Comparison of ENCODE assay signal across 17 cellular contexts in the genomic region with DNA sequence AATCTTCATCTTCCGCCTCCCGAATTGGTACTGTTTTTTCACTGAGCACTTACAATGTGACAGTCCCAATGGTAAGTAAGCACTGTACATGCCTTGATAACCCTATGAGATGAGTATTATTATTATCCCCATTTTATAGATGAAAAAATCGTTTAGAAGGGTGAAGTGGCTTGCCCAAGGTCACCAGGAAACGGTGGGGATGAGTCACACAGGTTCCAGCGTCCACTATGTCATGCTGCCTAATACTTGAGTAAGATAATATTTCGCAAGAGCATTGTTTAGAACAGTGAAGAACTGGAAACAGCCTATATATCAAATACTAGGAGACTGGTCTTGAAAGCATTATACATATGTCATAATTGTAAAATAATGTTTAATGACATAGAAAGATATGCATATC. TPM values are rescaled to one million over a fixed set of nuclear protein-coding genes. Genes with fewer than 3 reads are reported as not detected.
A peak's percentile ranks its signal among the peaks of the same experiment; 100 is the strongest.
DNase-seq lines count a peak whose midpoint lies in the region; ATAC-seq and TF ChIP-seq lines count a peak whose summit lies in the region.
"Had no signal": no experiment of that assay in that cellular context is flagged by ENCODE, and none has a peak within 500 bp of the region (broad histone marks: within the 10 kb centered on the region; RNA-seq: fewer than 3 reads in every experiment).

No MANE protein-coding gene starts in this region.

- H3K36me3 Mint-ChIP-seq in activated CD4-positive, alpha-beta memory T cell treated with anti-CD3 and anti-CD28 coated beads for 36 hours, result no peaks in the 10 kb centered on the region

- ATAC-seq in IMR-90 (ENCODE audit: low read depth) (peak; percentile 7; the same call in 1 of the 2 replicates), omental fat pad (ENCODE audit: low FRiP score) (no peak), GM21786 (IDR thresholded peaks at IDR 0.05; ENCODE audit: unreplicated experiment) (no peak)
- ATAC-seq: GM12878 had no signal

- no peaks in the 10 kb centered on the region for H3K79me1 ChIP-seq in IMR-90 (ENCODE audit: low read depth in 1 of 2, low read length in 2 of 2)

- H3K9me3 ChIP-seq in IMR-90 (ENCODE audit: control insufficient read depth, insufficient read depth, low read length), result no peaks in the 10 kb centered on the region
- H3K9me3 ChIP-seq: transverse colon had no signal

- H3K4me3 ChIP-seq in AG09309 (ENCODE audit: control insufficient read depth, low read depth, low read length) (no peak overlapping the region), IMR-90 (ENCODE audit: insufficient read depth, low read depth, low read length) (no peak overlapping the region), fibroblast of pulmonary artery (replicated peaks; ENCODE audit: low read depth, low read length) (no peak overlapping the region)
- H3K4me3 ChIP-seq: GM12878, transverse colon had no signal

- H3K4me1 ChIP-seq in IMR-90 (ENCODE audit: control insufficient read depth, insufficient read depth, low read length), result peaks cover 2% of the 10 kb centered on the region; the same call in 1 of the 2 replicates

- no peak overlapping the region for H3K4ac ChIP-seq in IMR-90 (ENCODE audit: low read depth, low read length)

- DNase-seq in AG09309 (ENCODE audit: low read depth) (peak; percentile 24), IMR-90 (peak; percentile 74), SKM-1 treated with dmso at 0.1 percent for 144 hours (lab: John Stamatoyannopoulos, UW; ENCODE audit: unreplicated experiment) (peak; percentile 77), fibroblast of pulmonary artery (ENCODE audit: low read depth) (peak; percentile 89), omental fat pad (ENCODE audit: low spot score) (no peak), posterior cingulate gyrus (no peak)
- no peak for DNase-seq in activated CD4-positive, alpha-beta memory T cell treated with anti-CD3 and anti-CD28 coated beads for 36 hours
- DNase-seq: ACHN; activated CD4-positive, alpha-beta T cell treated with anti-CD3 and anti-CD28 coated beads for 1 hour; effector memory CD4-positive, alpha-beta T cell; NCI-H1105; NCI-H510A; transverse colon had no signal

- H2AFZ ChIP-seq in IMR-90 (replicated peaks; ENCODE audit: low read length, poor library complexity), result no peak overlapping the region

- H3K56ac ChIP-seq in IMR-90 (ENCODE audit: extremely low read depth, insufficient read depth, low read length), result no peak overlapping the region

- no peaks in the 10 kb centered on the region for H3K4me1 Mint-ChIP-seq in activated CD4-positive, alpha-beta memory T cell treated with anti-CD3 and anti-CD28 coated beads for 36 hours (ENCODE audit: low read depth)

- no peak overlapping the region for H3K4me2 ChIP-seq in IMR-90 (ENCODE audit: low read depth, low read length)

- H4K5ac ChIP-seq in IMR-90 (ENCODE audit: low read depth, low read length), result no peak overlapping the region

- H4K20me1 ChIP-seq in IMR-90 (ENCODE audit: insufficient read depth, low read length), result peaks cover 3% of the 10 kb centered on the region; the same call in 1 of the 2 replicates

- in situ Hi-C loops in IMR-90 (cut with MboI; ENCODE audit: low sequenced_read_pairs), result loop anchor here (5.0 to 25.0 kb wide), 2 partner anchors 142 to 347 kb away; no protein-coding TSS in a partner anchor

- BruUV-seq in IMR-90 (replicated peaks; lab: Mats Ljungman, UMichigan), result no TSS peak

- no peak overlapping the region for H4K91ac ChIP-seq in IMR-90 (ENCODE audit: insufficient read depth, low read depth, low read length)

- H2BK15ac ChIP-seq in IMR-90 (ENCODE audit: low read depth, low read length), result no peak overlapping the region

- no CpG with 5 or more reads among the region's 6 CpGs for WGBS in IMR-90 (ENCODE audit: extremely low coverage in 2 of 2, insufficient read length in 1 of 2), 2 experiments

- no peak overlapping the region for H2AK5ac ChIP-seq in IMR-90 (ENCODE audit: low read depth, low read length)

- H3K36me3 ChIP-seq in IMR-90 (ENCODE audit: control insufficient read depth, insufficient read depth, low read length), result no peaks in the 10 kb centered on the region
- H3K36me3 ChIP-seq: transverse colon had no signal

- dilution Hi-C loops in IMR-90 (cut with HindIII; ENCODE audit: low sequenced_read_pairs, unreplicated experiment), result no loop called here

- no peaks in the 10 kb centered on the region for H3K9me1 ChIP-seq in IMR-90 (ENCODE audit: insufficient read depth, low read length)

- no peak overlapping the region for H2BK120ac ChIP-seq in IMR-90 (ENCODE audit: low read depth, low read length)

- no peak overlapping the region for H3K27ac ChIP-seq in IMR-90 (ENCODE audit: insufficient read depth, low read length)
- H3K27ac ChIP-seq: transverse colon had no signal

- CTCF ChIA-PET in IMR-90 (lab: Yijun Ruan, JAX), result interaction anchor here (0.6 kb wide), 1 partner anchor 618 kb away, joined by 3 read pairs; no protein-coding TSS in a partner anchor
- CTCF ChIA-PET in activated CD4-positive, alpha-beta memory T cell treated with anti-CD3 and anti-CD28 coated beads for 36 hours (lab: Charles Lee), result interaction anchor here (2.7 to 6.6 kb wide), 2 partner anchors 144 to 392 kb away, joined by 16 to 89 read pairs; no protein-coding TSS in a partner anchor

- POLR2A ChIA-PET in IMR-90 (lab: Charles Lee; ENCODE audit: unreplicated experiment), result no interaction called here
- POLR2A ChIA-PET in activated CD4-positive, alpha-beta memory T cell treated with anti-CD3 and anti-CD28 coated beads for 36 hours (lab: Charles Lee), result no interaction called here

- no peak for TF ChIP-seq RAD21 in IMR-90 (IDR thresholded peaks at IDR 0.05; ENCODE audit: low read length)

- no peak overlapping the region for H2BK20ac ChIP-seq in IMR-90 (ENCODE audit: low read depth, low read length)

- no peak overlapping the region for H3K27ac Mint-ChIP-seq in activated CD4-positive, alpha-beta memory T cell treated with anti-CD3 and anti-CD28 coated beads for 36 hours

- peaks cover 14% of the 10 kb centered on the region for H3K27me3 Mint-ChIP-seq in activated CD4-positive, alpha-beta memory T cell treated with anti-CD3 and anti-CD28 coated beads for 36 hours

- TF ChIP-seq POLR2A in IMR-90 (IDR thresholded peaks at IDR 0.05; ENCODE audit: low read depth, low read length), result no peak

- intact Hi-C loops in IMR-90 (cut with micrococcal nuclease), result loop anchor here (5.0 kb wide), 2 partner anchors 347 to 393 kb away; no protein-coding TSS in a partner anchor
- intact Hi-C loops in activated CD4-positive, alpha-beta memory T cell treated with anti-CD3 and anti-CD28 coated beads for 36 hours (cut with micrococcal nuclease), result loop anchor here (5.0 kb wide), 1 partner anchor 493 kb away; no protein-coding TSS in a partner anchor
- intact Hi-C loops in posterior cingulate gyrus (cut with DNase I), result no loop called here

- peaks cover 11% of the 10 kb centered on the region for H3K27me3 ChIP-seq in IMR-90 (ENCODE audit: control insufficient read depth, insufficient read depth, low read length)

- H3K18ac ChIP-seq in IMR-90 (ENCODE audit: low read depth, low read length), result no peak overlapping the region

- H2AK9ac ChIP-seq in IMR-90 (replicated peaks; ENCODE audit: low read depth, low read length, poor library complexity), result no peak overlapping the region

- H2BK5ac ChIP-seq in IMR-90 (ENCODE audit: low read depth, low read length, poor library complexity, severe bottlenecking), result no peak overlapping the region

- H3K14ac ChIP-seq in IMR-90 (replicated peaks; ENCODE audit: low read depth, low read length), result no peak overlapping the region

- H4K8ac ChIP-seq in IMR-90 (ENCODE audit: low read depth in 2 of 2, low read length in 2 of 2), result no peak overlapping the region

- no peak overlapping the region for H3K23ac ChIP-seq in IMR-90 (ENCODE audit: low read depth, low read length)

- no peaks in the 10 kb centered on the region for H3K9me3 Mint-ChIP-seq in activated CD4-positive, alpha-beta memory T cell treated with anti-CD3 and anti-CD28 coated beads for 36 hours

- H3K4me3 Mint-ChIP-seq in activated CD4-positive, alpha-beta memory T cell treated with anti-CD3 and anti-CD28 coated beads for 36 hours, result no peak overlapping the region

- no peak overlapping the region for H3K9ac ChIP-seq in IMR-90 (ENCODE audit: low read depth, low read length)

- TF ChIP-seq CTCF in AG09309 (IDR thresholded peaks at IDR 0.05; ENCODE audit: control insufficient read depth, insufficient read depth, low read depth, low read length, missing control alignments) (no peak), IMR-90 (conservative IDR thresholded peaks at IDR 0.05; ENCODE audit: low read depth, low read length) (no peak), fibroblast of pulmonary artery (IDR thresholded peaks at IDR 0.05; ENCODE audit: low read length, missing control alignments) (no peak), omental fat pad (IDR thresholded peaks at IDR 0.05) (no peak)

TF ChIP-seq in IMR-90, 13 proteins besides CTCF, POLR2A, EP300 and RAD21:
- TF ChIP-seq FOS (IDR thresholded peaks at IDR 0.05; ENCODE audit: low read depth, low read length) (peak; percentile 62), CHD1 (IDR thresholded peaks at IDR 0.05; ENCODE audit: low read depth, low read length) (no peak), CEBPB (IDR thresholded peaks at IDR 0.05; ENCODE audit: low read depth, low read length) (peak; percentile 97)

RNA-seq across cellular contexts. Expression of a gene that starts 12.9 kb away (rescaled TPM):
- total RNA-seq in IMR-90 (2012; rRNA removed) (not detected in 2 replicates), omental fat pad (1 to 10 TPM in 1 of 4 donors, under 1 TPM in 1, not detected in 2; 0.25 to 1.7 TPM)
- polyA plus RNA-seq in IMR-90 (2012; rRNA removed), result not detected in 2 replicates
- polyA plus RNA-seq in IMR-90 (2012; cell fraction: cytosol; rRNA removed), result not detected in 2 replicates
- polyA plus RNA-seq in IMR-90 (2012; cell fraction: nucleus; rRNA removed; ENCODE audit: low replicate concordance), result not detected in 2 replicates
- total RNA-seq in activated CD4-positive, alpha-beta memory T cell treated with anti-CD3 and anti-CD28 coated beads for 36 hours, result not detected
- total RNA-seq: lower leg skin, SK-MEL-5 had no signal

RNA-seq across cellular contexts. Expression of a gene that starts 19.4 kb away (rescaled TPM):
- total RNA-seq in IMR-90 (2012; rRNA removed), result 9.7 and 13.1 TPM in 2 replicates
- 17.6 and 21.3 TPM in 2 replicates for polyA plus RNA-seq in IMR-90 (2012; rRNA removed)
- 10.6 and 11.4 TPM in 2 replicates for polyA plus RNA-seq in IMR-90 (2012; cell fraction: cytosol; rRNA removed)
- polyA plus RNA-seq in IMR-90 (2012; cell fraction: nucleus; rRNA removed; ENCODE audit: low replicate concordance), result 9.1 and 28.3 TPM in 2 replicates
- 10 to 100 TPM; 32.0 to 34.2 TPM for total RNA-seq in activated CD4-positive, alpha-beta memory T cell treated with anti-CD3 and anti-CD28 coated beads for 36 hours
- 10 to 100 TPM; 20.3 to 53.9 (median 31.2) TPM for total RNA-seq in omental fat pad

Comparison
In these comparisons a context has a peak if more than half of its experiments do, and no peak if none do; other contexts are left out.
1. DNase-seq: peak in AG09309 (single experiment), IMR-90 (single experiment), SKM-1 treated with dmso at 0.1 percent for 144 hours (single experiment) and fibroblast of pulmonary artery (single experiment); none in activated CD4-positive, alpha-beta memory T cell treated with anti-CD3 and anti-CD28 coated beads for 36 hours (single experiment), omental fat pad (single experiment) and posterior cingulate gyrus (0 of 10).